In the genomic region with DNA sequence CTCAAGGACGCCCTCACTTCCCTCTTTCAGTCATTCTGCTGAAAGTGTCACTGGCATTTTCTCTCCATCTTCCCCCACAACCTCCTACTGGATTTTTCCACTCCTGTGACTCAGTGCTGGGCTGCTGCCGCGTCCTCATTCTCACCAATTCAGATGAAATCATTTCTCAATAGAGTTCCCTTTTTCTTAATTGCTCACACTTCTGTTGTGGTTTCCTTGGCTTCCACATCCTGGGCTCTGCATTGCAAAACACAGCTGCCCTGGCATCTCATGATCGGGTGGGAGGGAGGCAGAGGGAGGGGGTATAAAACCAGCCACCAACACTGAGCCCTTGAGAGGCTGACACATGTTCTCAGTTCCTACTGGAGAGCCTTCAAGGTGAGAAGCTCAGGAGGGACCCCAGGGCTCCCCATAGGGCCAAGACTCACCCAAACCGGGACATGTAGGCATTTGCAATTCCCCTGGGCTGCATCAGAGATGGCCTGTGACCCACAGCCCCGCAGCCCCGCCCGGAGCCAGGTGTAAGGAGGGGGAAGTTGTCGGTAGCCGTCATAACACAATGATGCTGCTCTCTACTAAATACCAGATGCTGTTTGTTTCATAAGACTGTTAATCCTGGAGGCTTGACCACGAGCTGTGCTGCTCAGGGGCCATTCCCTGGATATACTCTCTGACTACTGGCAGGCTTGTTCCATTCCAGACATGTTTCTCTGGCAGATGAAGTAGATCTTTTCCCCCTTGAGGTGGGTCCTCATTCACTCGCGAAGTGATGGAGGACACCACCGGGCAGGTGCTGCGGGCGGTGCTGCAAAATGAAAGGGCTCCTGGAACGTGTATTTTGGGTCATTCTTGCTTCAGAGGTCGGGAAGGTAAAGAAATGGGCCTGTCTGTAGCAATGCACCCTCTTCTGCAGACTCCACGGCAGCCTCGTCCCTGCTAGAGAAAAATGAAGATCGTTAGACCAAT, we compare ENCODE assay signal across 8 cellular contexts.
DNase-seq lines count a peak whose midpoint lies in the region; ATAC-seq and TF ChIP-seq lines count a peak whose summit lies in the region.

No MANE protein-coding gene starts in this region.

- DNase-seq in SIG-M5 (lab: John Stamatoyannopoulos, UW), result peak; percentile 95
- peak; percentile 89 for DNase-seq in activated naive CD4-positive, alpha-beta T cell treated with anti-CD3 and anti-CD28 coated beads for 36 hours
- peak; percentile 52 to 74 for DNase-seq in heart right ventricle
- DNase-seq in stimulated activated CD4-positive, alpha-beta T cell treated with anti-CD3 and anti-CD28 coated beads, Interleukin-15, amount 100 ng/mL, for 24 hours, result peak; percentile 87
- no peak for DNase-seq in SHP77 (lab: John Stamatoyannopoulos, UW)
- no peak for DNase-seq in NCI-H1417 treated with DMSO at 0.1 percent for 48 hours (lab: John Stamatoyannopoulos, UW)

- H3K4me3 Mint-ChIP-seq in activated naive CD4-positive, alpha-beta T cell treated with anti-CD3 and anti-CD28 coated beads for 36 hours, result peak overlapping the region; percentile 26

- no peaks in the 10 kb centered on the region for H3K27me3 ChIP-seq in heart right ventricle

- ATAC-seq in GM18511 (IDR thresholded peaks at IDR 0.05; ENCODE audit: unreplicated experiment) (peak; percentile 66), HG02970 (IDR thresholded peaks at IDR 0.05; ENCODE audit: low FRiP score, unreplicated experiment) (peak; percentile 52), heart right ventricle (peak; percentile 46 to 76 (median 67))

- TF ChIP-seq CTCF in heart right ventricle (IDR thresholded peaks at IDR 0.05), result no peak

- peaks cover 58% of the 10 kb centered on the region for H3K4me1 Mint-ChIP-seq in activated naive CD4-positive, alpha-beta T cell treated with anti-CD3 and anti-CD28 coated beads for 36 hours (ENCODE audit: low read depth)

- H3K27ac Mint-ChIP-seq in activated naive CD4-positive, alpha-beta T cell treated with anti-CD3 and anti-CD28 coated beads for 36 hours, result peak overlapping the region; percentile 93

- no peaks in the 10 kb centered on the region for H3K9me3 ChIP-seq in heart right ventricle

- H3K4me3 ChIP-seq in heart right ventricle, result peak overlapping the region in 1 of 10 donors; percentile 36

- H3K27ac ChIP-seq in heart right ventricle, result peak overlapping the region in 9 of 10 donors; percentile 48 to 95 (median 74)

- H3K4me1 ChIP-seq in heart right ventricle, result peaks cover 0 to 67% (median 36%) of the 10 kb centered on the region in 9 donors

- peaks cover 0 to 97% (median 12%) of the 10 kb centered on the region in 9 donors for H3K36me3 ChIP-seq in heart right ventricle

- peaks cover 56% of the 10 kb centered on the region for H3K36me3 Mint-ChIP-seq in activated naive CD4-positive, alpha-beta T cell treated with anti-CD3 and anti-CD28 coated beads for 36 hours (ENCODE audit: low read depth)

- H3K27me3 Mint-ChIP-seq in activated naive CD4-positive, alpha-beta T cell treated with anti-CD3 and anti-CD28 coated beads for 36 hours (ENCODE audit: low read depth), result no peaks in the 10 kb centered on the region

- intact Hi-C loops in activated naive CD4-positive, alpha-beta T cell treated with anti-CD3 and anti-CD28 coated beads for 36 hours (cut with micrococcal nuclease), result loop anchor here (1.0 to 5.0 kb wide), 6 partner anchors 17 to 147 kb away; a partner anchor contains a TSS
- intact Hi-C loops in heart right ventricle (cut with DNase I), result loop anchor here in 8 of 10 donors (5.0 to 10.0 kb wide), 8 partner anchors 38 to 350 kb away; a partner anchor contains a TSS

- peaks cover 4% of the 10 kb centered on the region for H3K9me3 Mint-ChIP-seq in activated naive CD4-positive, alpha-beta T cell treated with anti-CD3 and anti-CD28 coated beads for 36 hours

- WGBS in heart right ventricle, 2 donors, result 77 to 86% methylated on average over 21 of the region's 21 CpGs

- CTCF ChIA-PET in activated naive CD4-positive, alpha-beta T cell treated with anti-CD3 and anti-CD28 coated beads for 36 hours (lab: Charles Lee), result interaction anchor here (1.1 to 16.7 kb wide), 8 partner anchors 12 to 158 kb away, joined by 3 to 281 read pairs (median 5); a partner anchor contains a TSS

Comparison
In these comparisons a context has a peak if more than half of its experiments do, and no peak if none do; other contexts are left out.
1. DNase-seq: peak in SIG-M5 (single experiment), activated naive CD4-positive, alpha-beta T cell treated with anti-CD3 and anti-CD28 coated beads for 36 hours (single experiment), heart right ventricle (2 of 2) and stimulated activated CD4-positive, alpha-beta T cell treated with anti-CD3 and anti-CD28 coated beads, Interleukin-15, amount 100 ng/mL, for 24 hours (single experiment); none in SHP77 (0 of 2) and NCI-H1417 treated with DMSO at 0.1 percent for 48 hours (single experiment).
2. Peak in every context shown above with its lines, with median percentiles within 50 percentile points of each other: ATAC-seq.